ENCODE assay signal across 21 cellular contexts in genomic region chr11:61499816-61500491, GRCh38.
"Had no signal": no experiment of that assay in that cellular context is flagged by ENCODE, and none has a peak within 500 bp of the region (broad histone marks: within the 10 kb centered on the region; RNA-seq: fewer than 3 reads in every experiment).

No MANE protein-coding gene starts in this region.

- H3K27ac ChIP-seq: ascending aorta, breast epithelium, hepatocyte, ovary, psoas muscle, suprapubic skin, vagina had no signal

- H3K36me3 Mint-ChIP-seq: activated naive CD4-positive, alpha-beta T cell treated with anti-CD3 and anti-CD28 coated beads, Interleukin-2, amount 50 U/mL, for 24 hours; memory B cell had no signal

- H3K4me3 Mint-ChIP-seq: activated naive CD4-positive, alpha-beta T cell treated with anti-CD3 and anti-CD28 coated beads, Interleukin-2, amount 50 U/mL, for 24 hours; memory B cell; stimulated activated naive CD8-positive, alpha-beta T cell treated with anti-CD3 and anti-CD28 coated beads, Interleukin-15, amount 100 ng/mL, for 72 hours; T-helper 2 cell treated with Interferon-gamma antibody and Interleukin-4, amounts not matched to agents 5 μg/mL and 100 μg/mL, for 36 hours had no signal

- H3K9me3 Mint-ChIP-seq: activated naive CD4-positive, alpha-beta T cell treated with anti-CD3 and anti-CD28 coated beads, Interleukin-2, amount 50 U/mL, for 24 hours; memory B cell; stimulated activated naive CD8-positive, alpha-beta T cell treated with anti-CD3 and anti-CD28 coated beads, Interleukin-15, amount 100 ng/mL, for 72 hours; T-helper 2 cell treated with Interferon-gamma antibody and Interleukin-4, amounts not matched to agents 5 μg/mL and 100 μg/mL, for 36 hours had no signal

- H3K9me3 ChIP-seq: ascending aorta, breast epithelium, ovary, psoas muscle, suprapubic skin, vagina had no signal

- DNase-seq: activated CD4-positive, alpha-beta T cell treated with anti-CD3 and anti-CD28 coated beads, Interleukin-2, amount 50 U/mL, for 1 hour; activated CD8-positive, alpha-beta memory T cell treated with anti-CD3 and anti-CD28 coated beads for 24 hours; activated gamma-delta T cell; cerebellar nuclear complex; effector CD4-positive, alpha-beta T cell; ovary; psoas muscle; stimulated activated CD4-positive, alpha-beta T cell treated with anti-CD3 and anti-CD28 coated beads, Interleukin-2, amount 100 ng/mL, for 48 hours; stimulated activated naive CD8-positive, alpha-beta T cell treated with anti-CD3 and anti-CD28 coated beads, Interleukin-15, amount 100 ng/mL, for 72 hours; trophoblast cell had no signal

- H3K36me3 ChIP-seq: ascending aorta, breast epithelium, ovary, suprapubic skin, vagina had no signal

- ATAC-seq: activated CD4-positive, CD25-positive, alpha-beta regulatory T cell treated with anti-CD3 and anti-CD28 coated beads, Interleukin-2, amount 50 U/mL, for 24 hours; esophagus mucosa; psoas muscle; right cardiac atrium; stimulated activated naive CD8-positive, alpha-beta T cell treated with anti-CD3 and anti-CD28 coated beads, Interleukin-15, amount 100 ng/mL, for 72 hours had no signal

- H3K4me3 ChIP-seq: ascending aorta, breast epithelium, hepatocyte, ovary, psoas muscle, suprapubic skin, vagina had no signal

- H3K4me1 ChIP-seq: ascending aorta, breast epithelium, suprapubic skin, vagina had no signal

- H3K27ac Mint-ChIP-seq: activated naive CD4-positive, alpha-beta T cell treated with anti-CD3 and anti-CD28 coated beads, Interleukin-2, amount 50 U/mL, for 24 hours; memory B cell; stimulated activated naive CD8-positive, alpha-beta T cell treated with anti-CD3 and anti-CD28 coated beads, Interleukin-15, amount 100 ng/mL, for 72 hours; T-helper 2 cell treated with Interferon-gamma antibody and Interleukin-4, amounts not matched to agents 5 μg/mL and 100 μg/mL, for 36 hours had no signal

- H3K27me3 Mint-ChIP-seq: activated naive CD4-positive, alpha-beta T cell treated with anti-CD3 and anti-CD28 coated beads, Interleukin-2, amount 50 U/mL, for 24 hours had no signal

- H3K4me1 Mint-ChIP-seq: activated naive CD4-positive, alpha-beta T cell treated with anti-CD3 and anti-CD28 coated beads, Interleukin-2, amount 50 U/mL, for 24 hours; memory B cell; stimulated activated naive CD8-positive, alpha-beta T cell treated with anti-CD3 and anti-CD28 coated beads, Interleukin-15, amount 100 ng/mL, for 72 hours had no signal

- H3K27me3 ChIP-seq: ascending aorta, breast epithelium, hepatocyte, ovary, suprapubic skin, vagina had no signal
